8 cellular contexts compared by ENCODE assay signal in the genomic region with DNA sequence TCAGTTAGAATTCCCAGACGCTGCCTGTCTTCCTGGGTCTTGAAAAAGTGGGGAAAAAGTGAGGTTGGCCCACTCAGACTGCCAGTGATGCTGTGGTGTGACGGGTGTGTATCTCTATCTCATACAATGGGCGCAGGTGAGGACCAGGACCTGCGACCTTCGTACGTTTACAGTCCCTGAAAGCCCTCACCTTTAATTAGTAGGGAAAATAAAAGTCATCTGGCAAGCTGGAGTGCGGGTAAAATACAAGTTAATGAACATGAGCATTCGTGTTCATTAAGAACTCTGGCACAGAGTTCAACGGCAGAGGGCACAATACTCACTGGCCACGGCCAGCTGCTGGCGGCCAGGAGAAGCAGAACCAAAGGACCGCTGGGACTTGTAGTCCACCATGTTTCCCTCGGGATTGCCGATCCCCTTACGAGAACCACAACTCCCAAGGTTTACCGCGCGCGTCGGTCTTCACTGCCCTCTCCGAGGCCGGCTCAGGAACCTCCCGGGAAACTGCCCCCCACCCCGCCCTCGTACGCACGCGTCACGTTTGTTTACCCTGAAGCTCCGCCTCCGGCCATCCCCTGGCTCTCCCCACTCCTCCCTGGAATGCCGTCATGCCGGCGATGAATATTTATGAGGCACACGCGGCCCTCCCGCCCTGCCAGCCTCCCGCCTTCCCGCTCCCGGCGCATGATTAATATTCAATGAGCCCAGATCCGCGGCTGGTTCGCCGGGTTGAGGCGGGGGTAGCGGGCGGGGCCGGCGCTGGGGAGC.
DNase-seq lines count a peak whose midpoint lies in the region; ATAC-seq and FAIRE-seq lines count a peak whose summit lies in the region.

No MANE protein-coding gene starts in this region.

- peaks cover 43% of the 10 kb centered on the region for H3K4me1 ChIP-seq in BLaER1

- peak; percentile 94 for FAIRE-seq in colon (lab: Jason Lieb, UNC)

- H3K9ac ChIP-seq in BLaER1, result peak overlapping the region; percentile 96

- DNase-seq in GM19240 (ENCODE audit: insufficient read length, low spot score) (peak; percentile 90), NCI-H524 (lab: John Stamatoyannopoulos, UW) (peak; percentile 98 to 99), kidney glomerular epithelial cell (lab: John Stamatoyannopoulos, UW) (peak; percentile 100)
- DNase-seq in activated CD4-positive, alpha-beta T cell treated with anti-CD3 and anti-CD28 coated beads for 48 hours, result peak; percentile 93
- peak; percentile 85 to 89 for DNase-seq in stimulated activated CD4-positive, alpha-beta T cell treated with anti-CD3 and anti-CD28 coated beads, Interleukin-15, amount 100 ng/mL, for 48 hours (ENCODE audit: low read depth in 2 of 2)

- peak overlapping the region; percentile 81 for H3K4me2 ChIP-seq in BLaER1

- no peaks in the 10 kb centered on the region for H3K9me3 ChIP-seq in BLaER1

- ATAC-seq in HG03457 (IDR thresholded peaks at IDR 0.05; ENCODE audit: unreplicated experiment), result peak; percentile 73

- H3K27me3 ChIP-seq in BLaER1, result no peaks in the 10 kb centered on the region

- peak overlapping the region; percentile 97 for H3K27ac ChIP-seq in BLaER1

- H3K36me3 ChIP-seq in BLaER1, result no peaks in the 10 kb centered on the region

- H3K4me3 ChIP-seq in BLaER1, result peak overlapping the region; percentile 97

- peaks cover 37% of the 10 kb centered on the region for H4K20me1 ChIP-seq in BLaER1

Comparison
In these comparisons a context has a peak if more than half of its experiments do, and no peak if none do; other contexts are left out.
1. Peak in every context shown above with its lines: DNase-seq, ATAC-seq, H3K4me3 ChIP-seq and H3K27ac ChIP-seq.